13 cellular contexts compared by ENCODE assay signal in genomic region chr2:218221015-218221414, GRCh38. TPM values are rescaled to one million over a fixed set of nuclear protein-coding genes. Genes with fewer than 3 reads are reported as not detected.
DNase-seq lines count a peak whose midpoint lies in the region; ATAC-seq and TF ChIP-seq lines count a peak whose summit lies in the region.
"Had no signal": no experiment of that assay in that cellular context is flagged by ENCODE, and none has a peak within 500 bp of the region (broad histone marks: within the 10 kb centered on the region; RNA-seq: fewer than 3 reads in every experiment).

No MANE protein-coding gene starts in this region.

- CTCF ChIA-PET in WTC11 (lab: Charles Lee) = interaction anchor here (1.0 to 2.1 kb wide), 2 partner anchors 10 to 52 kb away, joined by 3 to 4 read pairs; no protein-coding TSS in a partner anchor

- H3K4me3 Mint-ChIP-seq in WTC11 (no peak overlapping the region), immature natural killer cell (peak overlapping the region; percentile 90 to 99 (median 97))

- peaks cover 0 to 17% of the 10 kb centered on the region in 2 donors for H3K36me3 ChIP-seq in gastroesophageal sphincter

- 50 to 80% methylated on average over 1 to 5 of the region's 5 CpGs for WGBS in gastroesophageal sphincter (ENCODE audit: low coverage in 1 of 2), 2 donors

- H3K27me3 ChIP-seq in gastroesophageal sphincter = no peaks in the 10 kb centered on the region
- H3K27me3 ChIP-seq: transverse colon had no signal

- no peak for TF ChIP-seq CTCF in WTC11 (IDR thresholded peaks at IDR 0.05)
- no peak for TF ChIP-seq CTCF in gastroesophageal sphincter (IDR thresholded peaks at IDR 0.05)

- no peaks in the 10 kb centered on the region for H3K9me3 Mint-ChIP-seq in WTC11
- H3K9me3 Mint-ChIP-seq in immature natural killer cell = no peaks in the 10 kb centered on the region
- H3K9me3 Mint-ChIP-seq: nephron progenitor cell had no signal

- DNase-seq in Ammon's horn (ENCODE audit: low spot score) = peak; percentile 75
- DNase-seq in G401 (ENCODE audit: low spot score) = peak; percentile 27
- DNase-seq in WTC11 (ENCODE audit: low spot score) = no peak
- no peak for DNase-seq in immature natural killer cell
- no peak for DNase-seq in DMS79 (lab: John Stamatoyannopoulos, UW)
- DNase-seq in superior temporal gyrus (ENCODE audit: extremely low spot score) = no peak
- DNase-seq: KG1; NCI-H510A treated with DMSO at 0.1 percent for 48 hours; nephron progenitor cell; stimulated activated CD4-positive, alpha-beta T cell treated with anti-CD3 and anti-CD28 coated beads, Interleukin-2, amount 100 ng/mL, for 48 hours; transverse colon had no signal

- in situ Hi-C loops in G401 (cut with HindIII; ENCODE audit: low sequenced_read_pairs) = no loop called here

- H3K36me3 Mint-ChIP-seq in WTC11 (peaks cover 26% of the 10 kb centered on the region), immature natural killer cell (peaks cover 11 to 29% (median 19%) of the 10 kb centered on the region in 3 donors)

- no peak for TF ChIP-seq EP300 in gastroesophageal sphincter (IDR thresholded peaks at IDR 0.05)

- H3K27me3 Mint-ChIP-seq in WTC11 (ENCODE audit: low read depth) (no peaks in the 10 kb centered on the region), immature natural killer cell (ENCODE audit: low read depth in 3 of 3) (peaks cover 13 to 36% (median 26%) of the 10 kb centered on the region in 3 donors)

- peaks cover 15 to 77% (median 31%) of the 10 kb centered on the region in 3 donors for H3K4me1 ChIP-seq in gastroesophageal sphincter

- no peak for ATAC-seq in WTC11
- ATAC-seq in gastroesophageal sphincter = no peak
- no peak for ATAC-seq in HG03097 (IDR thresholded peaks at IDR 0.05; ENCODE audit: low FRiP score, unreplicated experiment)

- H3K4me1 Mint-ChIP-seq in WTC11 = peaks cover 29% of the 10 kb centered on the region
- H3K4me1 Mint-ChIP-seq in immature natural killer cell = peaks cover 83 to 88% of the 10 kb centered on the region in 2 donors

- no peak for TF ChIP-seq POLR2A in gastroesophageal sphincter (IDR thresholded peaks at IDR 0.05)

- no peak overlapping the region for H3K4me3 ChIP-seq in gastroesophageal sphincter
- H3K4me3 ChIP-seq: transverse colon had no signal

- no peaks in the 10 kb centered on the region for H3K9me3 ChIP-seq in gastroesophageal sphincter
- H3K9me3 ChIP-seq: transverse colon had no signal

- H3K27ac ChIP-seq in gastroesophageal sphincter = peak overlapping the region in 1 of 4 donors; percentile 18

- H3K27ac Mint-ChIP-seq in WTC11 (peak overlapping the region; percentile 76; the same call in 1 of the 2 replicates), immature natural killer cell (peak overlapping the region; percentile 94 to 100 (median 99))
- H3K27ac Mint-ChIP-seq: nephron progenitor cell had no signal

- POLR2A ChIA-PET in WTC11 (lab: Charles Lee) = no interaction called here

TF ChIP-seq in WTC11, 78 proteins besides CTCF, POLR2A, EP300 and RAD21 (continues in another document):
- TF ChIP-seq GRHL2 (CRISPR knock-in tag; IDR thresholded peaks at IDR 0.05; ENCODE audit: insufficient replicate concordance, severe bottlenecking) (no peak), FOXK1 (CRISPR knock-in tag; IDR thresholded peaks at IDR 0.05) (no peak), ZSCAN18 (CRISPR knock-in tag; IDR thresholded peaks at IDR 0.05) (no peak), USF1 (CRISPR knock-in tag; IDR thresholded peaks at IDR 0.05) (no peak), ZBTB21 (CRISPR knock-in tag; IDR thresholded peaks at IDR 0.05; ENCODE audit: borderline replicate concordance) (no peak), NFATC4 (CRISPR knock-in tag; IDR thresholded peaks at IDR 0.05) (no peak), ARID4B (CRISPR knock-in tag; IDR thresholded peaks at IDR 0.05; ENCODE audit: borderline replicate concordance) (no peak), ZNF263 (CRISPR knock-in tag; IDR thresholded peaks at IDR 0.05; ENCODE audit: low read depth) (no peak), ZNF138 (CRISPR knock-in tag; conservative IDR thresholded peaks at IDR 0.05) (no peak)

RNA-seq across cellular contexts. Expression of gene ARPC2, which starts 4.0 kb away (rescaled TPM):
- 263 and 286 TPM in 2 replicates for total RNA-seq in G401 (2014; rRNA removed; shearing (Covaris generic))
- 169 to 184 TPM (median 173 TPM) in 3 replicates for total RNA-seq in WTC11 (2021)
- polyA plus RNA-seq in immature natural killer cell = 1,000 to 10,000 TPM; 1,394 to 2,060 (median 1,454) TPM
- 100 to 1,000 TPM; 275 to 314 (median 287) TPM for total RNA-seq in gastroesophageal sphincter

RNA-seq across cellular contexts. Expression of gene GPBAR1, which starts 39.8 kb away (rescaled TPM):
- total RNA-seq in G401 (2014; rRNA removed; shearing (Covaris generic)) = not detected in 2 replicates
- 0.20 to 0.39 TPM (median 0.25 TPM) in 3 replicates for total RNA-seq in WTC11 (2021)
- polyA plus RNA-seq in immature natural killer cell = 1 to 10 TPM in 1 of 3 donors, under 1 TPM in 2; 0.19 to 2.9 (median 0.22) TPM
- total RNA-seq in gastroesophageal sphincter = 1 to 10 TPM in 2 of 4 donors, under 1 TPM in 2; 0.31 to 4.0 (median 1.4) TPM

RNA-seq across cellular contexts. Expression of gene AAMP, which starts 48.9 kb away (rescaled TPM):
- total RNA-seq in G401 (2014; rRNA removed; shearing (Covaris generic)) = 128 and 217 TPM in 2 replicates
- total RNA-seq in WTC11 (2021) (113 to 125 TPM (median 115 TPM) in 3 replicates), gastroesophageal sphincter (100 to 1,000 TPM in 3 of 4 donors, 10 to 100 TPM in 1; 97.8 to 163 (median 131) TPM)
- 100 to 1,000 TPM in 2 of 3 donors, 10 to 100 TPM in 1; 71.8 to 158 (median 101) TPM for polyA plus RNA-seq in immature natural killer cell

RNA-seq across cellular contexts. Expression of gene PNKD, which starts 49.3 kb away (rescaled TPM):
- total RNA-seq in G401 (2014; rRNA removed; shearing (Covaris generic)) = 37.5 and 44.6 TPM in 2 replicates
- total RNA-seq in WTC11 (2021) = 45.0 to 49.8 TPM (median 45.8 TPM) in 3 replicates
- polyA plus RNA-seq in immature natural killer cell = 100 to 1,000 TPM in 1 of 3 donors, 10 to 100 TPM in 2; 96.3 to 145 (median 98.9) TPM
- 10 to 100 TPM; 48.6 to 60.2 (median 56.9) TPM for total RNA-seq in gastroesophageal sphincter

RNA-seq across cellular contexts. Expression of gene CXCR1, which starts 54.3 kb away (rescaled TPM):
- total RNA-seq in G401 (2014; rRNA removed; shearing (Covaris generic)) = not detected in 2 replicates
- not detected in 3 replicates for total RNA-seq in WTC11 (2021)
- 10 to 100 TPM; 13.0 to 64.7 (median 30.5) TPM for polyA plus RNA-seq in immature natural killer cell
- 1 to 10 TPM in 1 of 4 donors, not detected in 3; 1.8 TPM for total RNA-seq in gastroesophageal sphincter

Comparison
In these comparisons a context has a peak if more than half of its experiments do, and no peak if none do; other contexts are left out.
1. DNase-seq: peak in Ammon's horn (single experiment) and G401 (single experiment); none in WTC11 (single experiment), immature natural killer cell (0 of 3), DMS79 (single experiment) and superior temporal gyrus (single experiment).